Comparison of ENCODE assay signal across 11 cellular contexts in the genomic region with DNA sequence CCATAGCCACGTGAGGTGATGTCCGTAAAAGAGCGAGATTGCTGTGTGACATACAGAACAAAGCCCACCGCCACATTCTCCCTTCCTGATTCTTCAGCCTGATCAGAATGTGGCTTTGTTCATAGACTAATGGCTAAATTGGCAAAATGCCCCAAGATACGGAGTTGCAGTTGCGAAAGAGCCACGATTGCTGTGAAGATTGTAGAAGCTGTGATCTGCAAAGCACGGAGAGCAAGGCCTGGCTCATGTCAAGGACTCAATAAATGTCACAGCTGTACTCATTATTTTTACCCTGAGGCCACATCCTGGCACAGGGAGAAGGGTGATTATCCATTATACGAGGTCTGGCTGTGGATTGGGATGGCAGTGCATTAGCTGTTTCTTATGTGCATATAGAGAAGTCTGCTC. TPM values are rescaled to one million over a fixed set of nuclear protein-coding genes. Genes with fewer than 3 reads are reported as not detected.
DNase-seq lines count a peak whose midpoint lies in the region; ATAC-seq and TF ChIP-seq lines count a peak whose summit lies in the region.
"Had no signal": no experiment of that assay in that cellular context is flagged by ENCODE, and none has a peak within 500 bp of the region (broad histone marks: within the 10 kb centered on the region; RNA-seq: fewer than 3 reads in every experiment).

No MANE protein-coding gene starts in this region.

- H3K9ac ChIP-seq in SK-N-MC (ENCODE audit: insufficient read length) (peak overlapping the region; percentile 63), MM.1S (ENCODE audit: low read length) (no peak overlapping the region)

- DNase-seq in AG04450 (ENCODE audit: low read depth, low spot score) (peak; percentile 4), HT-29 (ENCODE audit: low spot score) (peak; percentile 77), SK-N-MC (ENCODE audit: low read depth, low spot score) (peak; percentile 100), left lung (no peak), OCI-LY7 (ENCODE audit: low spot score) (no peak), DMS153 treated with DMSO at 0.1 percent for 48 hours (lab: John Stamatoyannopoulos, UW; ENCODE audit: unreplicated experiment) (no peak), MM.1S (no peak)
- no peak for DNase-seq in stimulated activated CD4-positive, alpha-beta T cell treated with anti-CD3 and anti-CD28 coated beads, Interleukin-1b, Interleukin-23, amount 100 ng/mL, for 48 hours
- DNase-seq: naive thymus-derived CD4-positive, alpha-beta T cell had no signal

- no peaks in the 10 kb centered on the region for H3F3A ChIP-seq in MM.1S (ENCODE audit: insufficient read depth, low read length)

- no peaks in the 10 kb centered on the region for H3K9me2 ChIP-seq in OCI-LY7 (ENCODE audit: insufficient read depth, low read length)
- no peaks in the 10 kb centered on the region for H3K9me2 ChIP-seq in MM.1S (replicated peaks; ENCODE audit: insufficient read depth, low read length)

- BruUV-seq in OCI-LY7 (replicated peaks; lab: Mats Ljungman, UMichigan), result no TSS peak

- H3K4me1 ChIP-seq in left lung (peaks cover 0 to 11% of the 10 kb centered on the region in 2 donors), OCI-LY7 (ENCODE audit: insufficient read depth, low read length, poor library complexity, severe bottlenecking) (no peaks in the 10 kb centered on the region), MM.1S (ENCODE audit: low read length) (no peaks in the 10 kb centered on the region)
- H3K4me1 ChIP-seq: breast epithelium had no signal

- H3K79me2 ChIP-seq in OCI-LY7 (ENCODE audit: insufficient read depth, low read depth, low read length) (no peaks in the 10 kb centered on the region), MM.1S (ENCODE audit: low read length) (no peaks in the 10 kb centered on the region)

- H3K27me3 ChIP-seq in AG04450 (ENCODE audit: control insufficient read depth, insufficient read depth, low read length), result no peaks in the 10 kb centered on the region
- H3K27me3 ChIP-seq in left lung, result no peaks in the 10 kb centered on the region
- no peaks in the 10 kb centered on the region for H3K27me3 ChIP-seq in MM.1S (replicated peaks; ENCODE audit: insufficient read depth, low read length)
- H3K27me3 ChIP-seq: breast epithelium had no signal

- CTCF ChIA-PET in AG04450 (lab: Charles Lee) (no interaction called here), OCI-LY7 (lab: Charles Lee; ENCODE audit: unreplicated experiment) (no interaction called here)

- H3K9me3 ChIP-seq in AG04450 (ENCODE audit: control insufficient read depth, insufficient read depth, low read length) (no peaks in the 10 kb centered on the region), SK-N-MC (ENCODE audit: low read depth, low read length) (no peaks in the 10 kb centered on the region), left lung (no peaks in the 10 kb centered on the region), OCI-LY7 (ENCODE audit: low read length) (no peaks in the 10 kb centered on the region), MM.1S (replicated peaks; ENCODE audit: insufficient read depth, low read length) (no peaks in the 10 kb centered on the region)
- H3K9me3 ChIP-seq: breast epithelium had no signal

- no peak overlapping the region for H3K4me3 ChIP-seq in AG04450 (ENCODE audit: low read depth, low read length)
- H3K4me3 ChIP-seq in SK-N-MC, result peak overlapping the region; percentile 71
- no peak overlapping the region for H3K4me3 ChIP-seq in left lung
- H3K4me3 ChIP-seq in OCI-LY7 (ENCODE audit: low read depth, low read length, poor library complexity, severe bottlenecking), result no peak overlapping the region
- H3K4me3 ChIP-seq in MM.1S (ENCODE audit: low read length), result no peak overlapping the region
- H3K4me3 ChIP-seq: breast epithelium had no signal

- H3K36me3 ChIP-seq in SK-N-MC (ENCODE audit: insufficient read depth, low read length) (no peaks in the 10 kb centered on the region), left lung (no peaks in the 10 kb centered on the region), OCI-LY7 (ENCODE audit: insufficient read depth, low read length) (no peaks in the 10 kb centered on the region), MM.1S (replicated peaks; ENCODE audit: insufficient read depth, low read length) (no peaks in the 10 kb centered on the region)
- H3K36me3 ChIP-seq: breast epithelium had no signal

- no peak overlapping the region for H3K27ac ChIP-seq in AG04450 (ENCODE audit: low read depth, low read length)
- H3K27ac ChIP-seq in SK-N-MC, result peak overlapping the region; percentile 96
- no peak overlapping the region for H3K27ac ChIP-seq in left lung
- no peak overlapping the region for H3K27ac ChIP-seq in OCI-LY7 (ENCODE audit: low read depth, low read length, poor library complexity, severe bottlenecking)
- H3K27ac ChIP-seq in MM.1S (ENCODE audit: low read length), result no peak overlapping the region
- H3K27ac ChIP-seq: breast epithelium had no signal

- TF ChIP-seq CTCF in AG04450 (IDR thresholded peaks at IDR 0.05; ENCODE audit: low read depth, low read length), result no peak
- no peak for TF ChIP-seq CTCF in left lung (IDR thresholded peaks at IDR 0.05)
- no peak for TF ChIP-seq CTCF in OCI-LY7 (conservative IDR thresholded peaks at IDR 0.05; ENCODE audit: low read length)
- no peak for TF ChIP-seq CTCF in MM.1S (IDR thresholded peaks at IDR 0.05; ENCODE audit: low read length)

- no peaks in the 10 kb centered on the region for H4K20me1 ChIP-seq in OCI-LY7 (ENCODE audit: insufficient read depth, low read length)
- no peaks in the 10 kb centered on the region for H4K20me1 ChIP-seq in MM.1S (ENCODE audit: insufficient read depth, low read length)

- intact Hi-C loops in left lung (cut with DNase I), result no loop called here
- intact Hi-C loops in OCI-LY7 (cut with micrococcal nuclease; ENCODE audit: unreplicated experiment), result no loop called here

- H3K4me2 ChIP-seq in OCI-LY7 (ENCODE audit: low read length) (no peak overlapping the region), MM.1S (ENCODE audit: low read depth, low read length) (no peak overlapping the region)

- peak; percentile 18 for ATAC-seq in left lung
- ATAC-seq: naive thymus-derived CD4-positive, alpha-beta T cell; Panc1 had no signal

- POLR2A ChIA-PET in AG04450 (lab: Yijun Ruan, JAX) (no interaction called here), OCI-LY7 (lab: Charles Lee) (no interaction called here)

- H2AFZ ChIP-seq in OCI-LY7 (ENCODE audit: low read length), result no peak overlapping the region
- H2AFZ ChIP-seq in MM.1S (ENCODE audit: low read length), result no peak overlapping the region

RNA-seq across cellular contexts. Expression of gene ARSD, which starts 34.2 kb away (rescaled TPM):
- polyA plus RNA-seq in AG04450 (2011; rRNA removed), result 11.6 and 12.7 TPM in 2 replicates
- polyA minus RNA-seq in AG04450 (2011; rRNA and poly(A)+ RNA removed), result 12.8 and 16.0 TPM in 2 replicates
- total RNA-seq in HT-29 (2014; rRNA removed; shearing (Covaris generic)), result 22.3 and 35.2 TPM in 2 replicates
- total RNA-seq in left lung (10 to 100 TPM; 22.7 to 58.9 TPM), OCI-LY7 (2022) (not detected in 2 replicates)
- not detected in 2 replicates for total RNA-seq in OCI-LY7 (2014; rRNA removed; shearing (Covaris generic))

Comparison
In these comparisons a context has a peak if more than half of its experiments do, and no peak if none do; other contexts are left out.
1. DNase-seq: peak in AG04450 (single experiment), HT-29 (single experiment) and SK-N-MC (single experiment); none in left lung (0 of 2), OCI-LY7 (single experiment), DMS153 treated with DMSO at 0.1 percent for 48 hours (single experiment), MM.1S (single experiment) and stimulated activated CD4-positive, alpha-beta T cell treated with anti-CD3 and anti-CD28 coated beads, Interleukin-1b, Interleukin-23, amount 100 ng/mL, for 48 hours (single experiment).
2. RNA of gene ARSD, which starts 34.2 kb away (total RNA-seq): 22.7 to 58.9 TPM in left lung and 22.3 to 35.2 TPM in HT-29; not detected in OCI-LY7; every median in the first group is over 10 times any median in the second.